11 cellular contexts compared by ENCODE assay signal in the genomic region with DNA sequence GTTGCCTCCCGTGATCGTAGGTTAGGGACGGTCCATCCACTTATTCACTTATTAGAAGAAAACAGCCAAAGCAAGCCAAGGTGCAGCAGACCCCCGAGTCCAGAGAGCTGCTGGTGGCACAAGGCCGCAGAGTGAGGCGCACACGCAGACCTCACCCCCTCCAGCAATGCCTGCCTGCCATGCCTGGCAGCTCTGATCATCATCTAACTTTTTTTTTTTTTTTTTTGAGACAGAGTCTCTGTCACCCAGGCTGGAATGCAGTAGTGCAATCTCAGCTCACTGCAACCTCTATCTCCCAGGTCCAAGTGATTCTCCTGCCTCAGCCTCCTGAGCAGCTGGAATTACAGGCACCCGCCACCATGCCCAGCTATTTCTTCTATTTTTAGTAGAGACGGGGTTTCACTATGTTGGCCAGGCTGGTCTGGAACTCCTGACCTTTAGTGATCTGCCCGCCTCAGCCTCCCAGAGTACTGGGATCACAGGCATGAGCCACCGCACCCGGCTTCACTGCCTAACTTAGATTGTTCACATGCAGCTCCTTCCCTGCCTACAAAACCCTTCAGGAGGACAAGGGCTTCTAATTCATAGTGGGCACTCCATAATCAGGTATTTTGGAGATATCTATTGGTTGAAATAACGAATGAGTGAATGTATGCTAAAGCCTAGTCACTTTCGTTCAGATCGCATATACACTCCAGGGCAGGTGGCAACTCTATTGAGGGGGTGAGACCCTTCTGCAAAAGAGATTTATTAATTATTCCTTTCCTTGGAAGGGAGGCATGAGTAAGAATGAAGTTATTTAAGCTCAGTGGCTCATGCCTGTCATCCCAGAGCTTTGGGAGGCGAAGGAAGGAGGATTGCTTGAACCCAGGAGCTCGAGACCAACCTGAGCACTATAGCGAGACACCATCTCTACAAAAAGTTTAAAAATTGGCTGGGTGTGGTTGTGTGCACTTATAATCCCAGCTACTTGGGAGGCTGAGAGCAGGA. TPM values are rescaled to one million over a fixed set of nuclear protein-coding genes. Genes with fewer than 3 reads are reported as not detected.
DNase-seq lines count a peak whose midpoint lies in the region; ATAC-seq, FAIRE-seq and TF ChIP-seq lines count a peak whose summit lies in the region.
"Had no signal": no experiment of that assay in that cellular context is flagged by ENCODE, and none has a peak within 500 bp of the region (broad histone marks: within the 10 kb centered on the region; RNA-seq: fewer than 3 reads in every experiment).

No MANE protein-coding gene starts in this region.

- no peaks in the 10 kb centered on the region for H3K36me3 ChIP-seq in esophagus muscularis mucosa
- H3K36me3 ChIP-seq in psoas muscle (ENCODE audit: insufficient read depth in 1 of 2, low read depth in 1 of 2): no peaks in the 10 kb centered on the region

- TF ChIP-seq EP300 in esophagus muscularis mucosa (IDR thresholded peaks at IDR 0.05): no peak

- FAIRE-seq in RCC 7860 (lab: Jason Lieb, UNC): no peak
- FAIRE-seq: colon had no signal

- H3K27me3 ChIP-seq in AG04450 (ENCODE audit: control insufficient read depth, insufficient read depth, low read length): no peaks in the 10 kb centered on the region
- no peaks in the 10 kb centered on the region for H3K27me3 ChIP-seq in esophagus muscularis mucosa
- peaks cover 0 to 15% (median 4%) of the 10 kb centered on the region in 3 donors for H3K27me3 ChIP-seq in psoas muscle (ENCODE audit: insufficient read depth in 3 of 3, low read length in 2 of 3)

- 97% methylated on average over 18 of the region's 18 CpGs for WGBS in esophagus muscularis mucosa
- 84 to 89% (median 87%) methylated on average over 18 of the region's 18 CpGs for whole genome bisulfite sequencing in psoas muscle, 3 donors

- intact Hi-C loops in esophagus muscularis mucosa (cut with DNase I): no loop called here
- intact Hi-C loops in psoas muscle (cut with DNase I): no loop called here
- intact Hi-C loops in natural killer cell (cut with micrococcal nuclease): no loop called here

- POLR2A ChIA-PET in AG04450 (lab: Yijun Ruan, JAX): interaction anchor here (0.6 to 3.1 kb wide), 6 partner anchors 16 to 117 kb away, joined by 3 to 24 read pairs (median 8); partner anchors contain the start of genes PLOD3, SERPINE1, VGF and ZNHIT1

- TF ChIP-seq POLR2A in esophagus muscularis mucosa (IDR thresholded peaks at IDR 0.05; ENCODE audit: low read depth): no peak

- no peak for TF ChIP-seq CTCF in AG04450 (IDR thresholded peaks at IDR 0.05; ENCODE audit: low read depth, low read length)
- no peak for TF ChIP-seq CTCF in esophagus muscularis mucosa (IDR thresholded peaks at IDR 0.05)
- no peak for TF ChIP-seq CTCF in psoas muscle (IDR thresholded peaks at IDR 0.05)
- TF ChIP-seq CTCF in natural killer cell (IDR thresholded peaks at IDR 0.05): no peak

- H3K27ac Mint-ChIP-seq in natural killer cell: peak overlapping the region in 1 of 2 donors; percentile 22
- H3K27ac Mint-ChIP-seq: naive thymus-derived CD4-positive, alpha-beta T cell had no signal

- H3K27me3 Mint-ChIP-seq in natural killer cell (ENCODE audit: low read depth in 2 of 2): peaks cover 0 to 3% of the 10 kb centered on the region in 2 donors

- H3K27ac ChIP-seq in AG04450 (ENCODE audit: low read depth, low read length) (peak overlapping the region; percentile 99), esophagus muscularis mucosa (replicated peaks in 1 of 4) (peak overlapping the region; percentile 75 to 84 (median 82)), psoas muscle (peak overlapping the region; percentile 73)
- H3K27ac ChIP-seq: HL-60 had no signal

- ATAC-seq in psoas muscle: no peak
- no peak for ATAC-seq in HG02981 (IDR thresholded peaks at IDR 0.05; ENCODE audit: unreplicated experiment)
- ATAC-seq in natural killer cell: no peak

- H3K4me1 ChIP-seq in esophagus muscularis mucosa: peaks cover 23 to 35% (median 27%) of the 10 kb centered on the region in 4 donors
- peaks cover 16% of the 10 kb centered on the region for H3K4me1 ChIP-seq in psoas muscle

- no peaks in the 10 kb centered on the region for H3K9me3 Mint-ChIP-seq in natural killer cell

- no peak overlapping the region for H3K4me3 Mint-ChIP-seq in natural killer cell
- H3K4me3 Mint-ChIP-seq: naive thymus-derived CD4-positive, alpha-beta T cell had no signal

- no peaks in the 10 kb centered on the region for H3K36me3 Mint-ChIP-seq in natural killer cell
- H3K36me3 Mint-ChIP-seq: naive thymus-derived CD4-positive, alpha-beta T cell had no signal

- peaks cover 22 to 26% of the 10 kb centered on the region in 2 donors for H3K4me1 Mint-ChIP-seq in natural killer cell

- CTCF ChIA-PET in AG04450 (lab: Charles Lee): interaction anchor here (0.6 to 1.7 kb wide), 6 partner anchors 18 to 439 kb away, joined by 3 to 10 read pairs (median 4); partner anchors contain the start of gene SERPINE1

- H3K9me3 ChIP-seq in AG04450 (ENCODE audit: control insufficient read depth, insufficient read depth, low read length) (no peaks in the 10 kb centered on the region), esophagus muscularis mucosa (no peaks in the 10 kb centered on the region), psoas muscle (no peaks in the 10 kb centered on the region)

- no peak overlapping the region for H3K4me3 ChIP-seq in AG04450 (ENCODE audit: low read depth, low read length)
- H3K4me3 ChIP-seq in esophagus muscularis mucosa: no peak overlapping the region
- no peak overlapping the region for H3K4me3 ChIP-seq in psoas muscle

- no peak for DNase-seq in AG04450 (ENCODE audit: low read depth, low spot score)
- DNase-seq in RCC 7860 (ENCODE audit: low spot score): peak; percentile 48
- DNase-seq in esophagus muscularis mucosa (ENCODE audit: extremely low spot score): no peak
- peak in 1 of 2 donors; percentile 19 for DNase-seq in psoas muscle
- no peak for DNase-seq in natural killer cell
- no peak for DNase-seq in NCI-H146 treated with DMSO at 0.1 percent for 48 hours (lab: John Stamatoyannopoulos, UW; ENCODE audit: unreplicated experiment)
- DNase-seq in activated CD4-positive, CD25-positive, alpha-beta regulatory T cell (lab: John Stamatoyannopoulos, UW): no peak

RNA-seq across cellular contexts. Expression of gene TRIM56, which starts 15.9 kb away (rescaled TPM):
- 4.0 and 5.3 TPM in 2 replicates for polyA plus RNA-seq in AG04450 (2011; rRNA removed)
- polyA minus RNA-seq in AG04450 (2011; rRNA and poly(A)+ RNA removed): 9.3 and 12.8 TPM in 2 replicates
- total RNA-seq in esophagus muscularis mucosa: 10 to 100 TPM; 16.2 to 25.1 (median 22.9) TPM
- total RNA-seq in psoas muscle: 10 to 100 TPM; 10.1 to 15.7 (median 13.8) TPM
- 10 to 100 TPM in 1 of 3 donors, 1 to 10 TPM in 2; 3.2 to 13.3 (median 5.8) TPM for polyA plus RNA-seq in psoas muscle
- 10 to 100 TPM; 53.6 to 75.8 (median 63.9) TPM for total RNA-seq in natural killer cell

RNA-seq across cellular contexts. Expression of gene SERPINE1, which starts 25.8 kb away (rescaled TPM):
- 356 and 417 TPM in 2 replicates for polyA plus RNA-seq in AG04450 (2011; rRNA removed)
- polyA minus RNA-seq in AG04450 (2011; rRNA and poly(A)+ RNA removed): 363 and 484 TPM in 2 replicates
- total RNA-seq in esophagus muscularis mucosa: 10 to 100 TPM in 2 of 4 donors, 1 to 10 TPM in 2; 9.4 to 54.2 (median 18.2) TPM
- total RNA-seq in psoas muscle: 10 to 100 TPM in 1 of 4 donors, 1 to 10 TPM in 3; 7.1 to 14.4 (median 7.4) TPM
- polyA plus RNA-seq in psoas muscle: 100 to 1,000 TPM in 1 of 3 donors, 1 to 10 TPM in 2; 4.3 to 269 (median 5.9) TPM
- 1 to 10 TPM in 2 of 3 donors, under 1 TPM in 1; 0.48 to 5.5 (median 1.1) TPM for total RNA-seq in natural killer cell
- polyA plus RNA-seq: naive thymus-derived CD4-positive, alpha-beta T cell had no signal

RNA-seq across cellular contexts. Expression of gene AP1S1, which starts 53.1 kb away (rescaled TPM):
- polyA plus RNA-seq in AG04450 (2011; rRNA removed) (197 and 227 TPM in 2 replicates), psoas muscle (10 to 100 TPM; 11.1 to 29.9 (median 17.8) TPM)
- polyA minus RNA-seq in AG04450 (2011; rRNA and poly(A)+ RNA removed): 93.2 and 93.4 TPM in 2 replicates
- total RNA-seq in esophagus muscularis mucosa (10 to 100 TPM; 28.2 to 44.4 (median 35.5) TPM), psoas muscle (1 to 10 TPM; 5.7 to 7.1 (median 6.6) TPM), natural killer cell (1 to 10 TPM; 4.3 to 7.0 (median 5.0) TPM)
